ENCODE assay signal across 18 cellular contexts in the genomic region with DNA sequence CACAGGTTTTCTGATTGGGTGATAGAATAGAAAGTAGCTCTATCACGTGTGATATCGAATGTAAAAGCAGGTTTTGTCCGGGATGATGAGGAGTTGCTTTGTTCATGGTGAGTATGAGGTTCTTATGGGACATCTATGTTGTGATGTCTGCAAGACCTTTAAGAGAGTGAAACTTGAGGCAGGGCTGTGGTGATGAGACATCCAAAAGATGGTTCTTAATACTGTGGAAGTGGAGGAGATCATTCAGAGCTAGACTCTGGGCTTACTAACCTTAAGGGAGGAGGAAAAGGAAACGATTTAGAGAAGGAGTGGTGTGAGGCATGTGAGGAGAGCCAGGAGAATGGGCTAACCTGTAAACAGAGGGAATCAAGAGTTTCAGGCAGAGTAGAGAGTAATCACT.
DNase-seq lines count a peak whose midpoint lies in the region; ATAC-seq and TF ChIP-seq lines count a peak whose summit lies in the region.
"Had no signal": no experiment of that assay in that cellular context is flagged by ENCODE, and none has a peak within 500 bp of the region (broad histone marks: within the 10 kb centered on the region; RNA-seq: fewer than 3 reads in every experiment).

No MANE protein-coding gene starts in this region.

- POLR2A ChIA-PET in Panc1 (lab: Charles Lee) = no interaction called here

- H3K27ac ChIP-seq in Panc1 (ENCODE audit: low read length) = no peak overlapping the region
- H3K27ac ChIP-seq: BLaER1, C4-2B had no signal

- H3K4me1 ChIP-seq in Panc1 (ENCODE audit: control insufficient read depth, insufficient read depth, low read length) = no peaks in the 10 kb centered on the region
- H3K4me1 ChIP-seq: Caco-2, HAP-1 had no signal

- peak; percentile 27 to 29 for ATAC-seq in activated T-cell treated with anti-CD3 and anti-CD28 coated beads, Interleukin-2, amount 50 U/mL, for 4 hours
- ATAC-seq in activated naive CD8-positive, alpha-beta T cell treated with anti-CD3 and anti-CD28 coated beads, Interleukin-2, amount 50 U/mL, for 24 hours = peak; percentile 65
- no peak for ATAC-seq in Panc1
- peak; percentile 58 for ATAC-seq in activated T-helper 17 cell treated with anti-CD3 and anti-CD28 coated beads, Interleukin-2, amount 50 U/mL, for 72 hours (replicated peaks)
- no peak for ATAC-seq in T-helper 17 cell
- ATAC-seq: CD8-positive, alpha-beta T cell had no signal

- no peaks in the 10 kb centered on the region for H3K9me3 Mint-ChIP-seq in activated T-cell treated with anti-CD3 and anti-CD28 coated beads, Interleukin-2, amount 50 U/mL, for 4 hours
- no peaks in the 10 kb centered on the region for H3K9me3 Mint-ChIP-seq in activated T-cell treated with anti-CD3 and anti-CD28 coated beads, Interleukin-2, amount 50 U/mL, for 24 hours
- no peaks in the 10 kb centered on the region for H3K9me3 Mint-ChIP-seq in activated naive CD8-positive, alpha-beta T cell treated with anti-CD3 and anti-CD28 coated beads, Interleukin-2, amount 50 U/mL, for 24 hours
- no peaks in the 10 kb centered on the region for H3K9me3 Mint-ChIP-seq in activated naive CD8-positive, alpha-beta T cell treated with anti-CD3 and anti-CD28 coated beads for 36 hours
- H3K9me3 Mint-ChIP-seq in activated T-helper 17 cell treated with anti-CD3 and anti-CD28 coated beads, Interleukin-2, amount 50 U/mL, for 72 hours = no peaks in the 10 kb centered on the region
- H3K9me3 Mint-ChIP-seq: CD4-positive, CD25-positive, alpha-beta regulatory T cell; CD8-positive, alpha-beta T cell; HFFc6 had no signal

- H3K27ac Mint-ChIP-seq in activated T-cell treated with anti-CD3 and anti-CD28 coated beads, Interleukin-2, amount 50 U/mL, for 24 hours = no peak overlapping the region
- no peak overlapping the region for H3K27ac Mint-ChIP-seq in activated naive CD8-positive, alpha-beta T cell treated with anti-CD3 and anti-CD28 coated beads, Interleukin-2, amount 50 U/mL, for 24 hours
- H3K27ac Mint-ChIP-seq in activated naive CD8-positive, alpha-beta T cell treated with anti-CD3 and anti-CD28 coated beads for 36 hours = no peak overlapping the region
- no peak overlapping the region for H3K27ac Mint-ChIP-seq in activated T-helper 17 cell treated with anti-CD3 and anti-CD28 coated beads, Interleukin-2, amount 50 U/mL, for 72 hours
- no peak overlapping the region for H3K27ac Mint-ChIP-seq in T-helper 17 cell
- H3K27ac Mint-ChIP-seq: B cell; CD4-positive, CD25-positive, alpha-beta regulatory T cell; CD8-positive, alpha-beta T cell; HFFc6 had no signal

- H3K4me3 Mint-ChIP-seq in activated T-cell treated with anti-CD3 and anti-CD28 coated beads, Interleukin-2, amount 50 U/mL, for 4 hours = no peak overlapping the region
- H3K4me3 Mint-ChIP-seq in activated T-cell treated with anti-CD3 and anti-CD28 coated beads, Interleukin-2, amount 50 U/mL, for 24 hours = no peak overlapping the region
- H3K4me3 Mint-ChIP-seq in activated naive CD8-positive, alpha-beta T cell treated with anti-CD3 and anti-CD28 coated beads, Interleukin-2, amount 50 U/mL, for 24 hours = no peak overlapping the region
- no peak overlapping the region for H3K4me3 Mint-ChIP-seq in activated naive CD8-positive, alpha-beta T cell treated with anti-CD3 and anti-CD28 coated beads for 36 hours
- H3K4me3 Mint-ChIP-seq in activated T-helper 17 cell treated with anti-CD3 and anti-CD28 coated beads, Interleukin-2, amount 50 U/mL, for 72 hours = no peak overlapping the region
- no peak overlapping the region for H3K4me3 Mint-ChIP-seq in T-helper 17 cell
- H3K4me3 Mint-ChIP-seq: B cell; CD4-positive, CD25-positive, alpha-beta regulatory T cell; CD8-positive, alpha-beta T cell; HFFc6 had no signal

- in situ Hi-C loops in Panc1 (cut with HindIII; ENCODE audit: low pct_unique_long_range_greater_than_20kb, low sequenced_read_pairs) = no loop called here

- H3K4me1 Mint-ChIP-seq in activated T-cell treated with anti-CD3 and anti-CD28 coated beads, Interleukin-2, amount 50 U/mL, for 4 hours (ENCODE audit: low read depth) = peaks cover 23% of the 10 kb centered on the region
- peaks cover 25% of the 10 kb centered on the region for H3K4me1 Mint-ChIP-seq in activated T-cell treated with anti-CD3 and anti-CD28 coated beads, Interleukin-2, amount 50 U/mL, for 24 hours (ENCODE audit: low read depth)
- H3K4me1 Mint-ChIP-seq in activated naive CD8-positive, alpha-beta T cell treated with anti-CD3 and anti-CD28 coated beads, Interleukin-2, amount 50 U/mL, for 24 hours = peaks cover 23% of the 10 kb centered on the region
- peaks cover 19% of the 10 kb centered on the region for H3K4me1 Mint-ChIP-seq in activated naive CD8-positive, alpha-beta T cell treated with anti-CD3 and anti-CD28 coated beads for 36 hours
- peaks cover 16% of the 10 kb centered on the region for H3K4me1 Mint-ChIP-seq in activated T-helper 17 cell treated with anti-CD3 and anti-CD28 coated beads, Interleukin-2, amount 50 U/mL, for 72 hours
- peaks cover 22% of the 10 kb centered on the region for H3K4me1 Mint-ChIP-seq in T-helper 17 cell

- H3K9me3 ChIP-seq in Panc1 (ENCODE audit: control insufficient read depth, insufficient read depth, low read depth, low read length) (no peaks in the 10 kb centered on the region), T-helper 17 cell (ENCODE audit: control insufficient read depth, low read length, poor library complexity, severe bottlenecking) (no peaks in the 10 kb centered on the region)
- H3K9me3 ChIP-seq: BLaER1, Caco-2, HAP-1 had no signal

- CTCF ChIA-PET in Panc1 (lab: Charles Lee) = no interaction called here

- no peaks in the 10 kb centered on the region for H3K27me3 Mint-ChIP-seq in activated T-cell treated with anti-CD3 and anti-CD28 coated beads, Interleukin-2, amount 50 U/mL, for 4 hours (ENCODE audit: low read depth)
- H3K27me3 Mint-ChIP-seq in activated T-cell treated with anti-CD3 and anti-CD28 coated beads, Interleukin-2, amount 50 U/mL, for 24 hours = no peaks in the 10 kb centered on the region
- no peaks in the 10 kb centered on the region for H3K27me3 Mint-ChIP-seq in activated naive CD8-positive, alpha-beta T cell treated with anti-CD3 and anti-CD28 coated beads, Interleukin-2, amount 50 U/mL, for 24 hours
- H3K27me3 Mint-ChIP-seq in activated naive CD8-positive, alpha-beta T cell treated with anti-CD3 and anti-CD28 coated beads for 36 hours = no peaks in the 10 kb centered on the region
- no peaks in the 10 kb centered on the region for H3K27me3 Mint-ChIP-seq in activated T-helper 17 cell treated with anti-CD3 and anti-CD28 coated beads, Interleukin-2, amount 50 U/mL, for 72 hours
- H3K27me3 Mint-ChIP-seq in T-helper 17 cell = no peaks in the 10 kb centered on the region
- H3K27me3 Mint-ChIP-seq: B cell; CD4-positive, CD25-positive, alpha-beta regulatory T cell had no signal

- H3K4me3 ChIP-seq in Panc1 (ENCODE audit: low read depth in 2 of 2, low read length in 2 of 2) = no peak overlapping the region
- H3K4me3 ChIP-seq: BLaER1, HAP-1 had no signal

- no peaks in the 10 kb centered on the region for H3K36me3 ChIP-seq in Panc1 (ENCODE audit: control insufficient read depth, insufficient read depth, low read length)
- H3K36me3 ChIP-seq: BLaER1, HAP-1 had no signal

- DNase-seq in activated T-cell treated with anti-CD3 and anti-CD28 coated beads, Interleukin-2, amount 50 U/mL, for 4 hours = no peak
- DNase-seq in activated T-cell treated with anti-CD3 and anti-CD28 coated beads, Interleukin-2, amount 50 U/mL, for 24 hours = no peak
- DNase-seq in activated naive CD8-positive, alpha-beta T cell treated with anti-CD3 and anti-CD28 coated beads, Interleukin-2, amount 50 U/mL, for 24 hours = no peak
- no peak for DNase-seq in activated naive CD8-positive, alpha-beta T cell treated with anti-CD3 and anti-CD28 coated beads for 36 hours
- DNase-seq in Panc1 (ENCODE audit: low read depth, low spot score) = no peak
- no peak for DNase-seq in T-helper 17 cell
- DNase-seq: Caco-2; CD4-positive, CD25-positive, alpha-beta regulatory T cell; CD8-positive, alpha-beta T cell; DMS153; DND-41; GOT3; HFFc6 had no signal

- no peak for TF ChIP-seq CTCF in Panc1 (IDR thresholded peaks at IDR 0.05)

- H3K36me3 Mint-ChIP-seq in activated T-cell treated with anti-CD3 and anti-CD28 coated beads, Interleukin-2, amount 50 U/mL, for 4 hours (ENCODE audit: insufficient read depth) = peaks cover 10% of the 10 kb centered on the region
- peaks cover 12% of the 10 kb centered on the region for H3K36me3 Mint-ChIP-seq in activated T-cell treated with anti-CD3 and anti-CD28 coated beads, Interleukin-2, amount 50 U/mL, for 24 hours (ENCODE audit: low read depth)
- peaks cover 9% of the 10 kb centered on the region for H3K36me3 Mint-ChIP-seq in activated naive CD8-positive, alpha-beta T cell treated with anti-CD3 and anti-CD28 coated beads, Interleukin-2, amount 50 U/mL, for 24 hours (ENCODE audit: low read depth)
- H3K36me3 Mint-ChIP-seq in activated naive CD8-positive, alpha-beta T cell treated with anti-CD3 and anti-CD28 coated beads for 36 hours = peaks cover 12% of the 10 kb centered on the region
- no peaks in the 10 kb centered on the region for H3K36me3 Mint-ChIP-seq in activated T-helper 17 cell treated with anti-CD3 and anti-CD28 coated beads, Interleukin-2, amount 50 U/mL, for 72 hours (ENCODE audit: low read depth)
- H3K36me3 Mint-ChIP-seq in T-helper 17 cell (ENCODE audit: low read depth) = peaks cover 7% of the 10 kb centered on the region

- intact Hi-C loops in Panc1 (cut with micrococcal nuclease; ENCODE audit: unreplicated experiment) = no loop called here

- TSS peak; percentile 58 for BruUV-seq in Panc1 (replicated peaks; lab: Mats Ljungman, UMichigan)

- no peaks in the 10 kb centered on the region for H3K27me3 ChIP-seq in Panc1 (ENCODE audit: control insufficient read depth, insufficient read depth, low read length)
- H3K27me3 ChIP-seq: BLaER1 had no signal

Comparison
In these comparisons a context has a peak if more than half of its experiments do, and no peak if none do; other contexts are left out.
1. ATAC-seq: peak in activated T-cell treated with anti-CD3 and anti-CD28 coated beads, Interleukin-2, amount 50 U/mL, for 4 hours (2 of 2), activated naive CD8-positive, alpha-beta T cell treated with anti-CD3 and anti-CD28 coated beads, Interleukin-2, amount 50 U/mL, for 24 hours (single experiment) and activated T-helper 17 cell treated with anti-CD3 and anti-CD28 coated beads, Interleukin-2, amount 50 U/mL, for 72 hours (single experiment); none in Panc1 (single experiment) and T-helper 17 cell (single experiment).